In the genomic region with DNA sequence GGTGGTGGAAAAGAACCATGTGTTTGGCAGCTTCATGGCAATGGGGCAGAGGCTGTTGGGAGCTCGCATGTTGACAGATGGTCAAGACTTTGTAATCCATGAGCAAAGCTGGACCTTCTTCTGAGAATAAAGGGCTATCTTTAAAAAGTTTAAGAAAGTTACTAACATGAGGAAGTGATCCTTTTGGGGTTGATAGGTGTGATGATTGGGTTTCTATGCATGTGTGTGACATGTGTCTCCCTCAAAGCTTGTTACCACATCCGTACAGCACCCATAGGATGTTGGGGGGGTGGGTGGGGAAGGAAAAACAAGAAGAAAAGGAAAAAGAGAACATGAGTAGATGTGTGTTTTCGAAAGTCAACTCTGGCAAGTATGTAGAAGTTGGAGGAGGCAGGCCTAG, we compare ENCODE assay signal across 14 cellular contexts.
"Had no signal": no experiment of that assay in that cellular context is flagged by ENCODE, and none has a peak within 500 bp of the region (broad histone marks: within the 10 kb centered on the region; RNA-seq: fewer than 3 reads in every experiment).

No MANE protein-coding gene starts in this region.

- H3K36me3 ChIP-seq: adrenal gland, heart left ventricle, tibial artery had no signal

- H3K4me3 ChIP-seq: adrenal gland, heart left ventricle, tibial artery had no signal

- H3K27ac ChIP-seq: heart left ventricle, tibial artery had no signal

- H3K27me3 ChIP-seq: adrenal gland, heart left ventricle, tibial artery had no signal

- H3K4me1 ChIP-seq: heart left ventricle, tibial artery had no signal

- ATAC-seq: activated CD8-positive, alpha-beta T cell treated with anti-CD3 and anti-CD28 coated beads, Interleukin-2, amount 10 ng/mL, durations not matched to agents 7 days and 5 days; heart left ventricle; natural killer cell treated with Interleukin-12 subunit alpha and Interleukin-12 subunit beta and Interleukin-15 and Interleukin-18, amount 100 ng/mL, for 72 hours; stimulated activated naive B cell treated with anti-CD40 and anti-IgM and Interleukin-4, amounts not matched to agents 10 μg/mL and 1 μg/mL and 100 μg/mL, for 72 hours had no signal

- DNase-seq: activated B cell treated with CpG ODN at 0.5 μM for 24 hours; activated CD4-positive, alpha-beta T cell treated with anti-CD3 and anti-CD28 coated beads for 48 hours; activated CD8-positive, alpha-beta memory T cell treated with anti-CD3 and anti-CD28 coated beads, Interleukin-2, amount 50 U/mL, for 4 hours; activated CD8-positive, alpha-beta T cell treated with anti-CD3 and anti-CD28 coated beads, Interleukin-2, amount 10 ng/mL, durations not matched to agents 7 days and 5 days; activated effector memory CD4-positive, alpha-beta T cell treated with anti-CD3 and anti-CD28 coated beads, Interleukin-2, amount 50 U/mL, for 16 hours; activated T-cell treated with anti-CD3 and anti-CD28 coated beads, Interleukin-2, amount 50 U/mL, for 48 hours; adrenal gland; dermis blood vessel endothelial cell; endodermal cell; heart left ventricle; retina; stimulated activated naive B cell treated with anti-CD40 and anti-IgM and Interleukin-4, amounts not matched to agents 10 μg/mL and 1 μg/mL and 100 μg/mL, for 72 hours; tibial artery had no signal

- H3K9me3 ChIP-seq: adrenal gland, heart left ventricle, tibial artery had no signal
